1 cellular context compared by ENCODE assay signal in the genomic region with DNA sequence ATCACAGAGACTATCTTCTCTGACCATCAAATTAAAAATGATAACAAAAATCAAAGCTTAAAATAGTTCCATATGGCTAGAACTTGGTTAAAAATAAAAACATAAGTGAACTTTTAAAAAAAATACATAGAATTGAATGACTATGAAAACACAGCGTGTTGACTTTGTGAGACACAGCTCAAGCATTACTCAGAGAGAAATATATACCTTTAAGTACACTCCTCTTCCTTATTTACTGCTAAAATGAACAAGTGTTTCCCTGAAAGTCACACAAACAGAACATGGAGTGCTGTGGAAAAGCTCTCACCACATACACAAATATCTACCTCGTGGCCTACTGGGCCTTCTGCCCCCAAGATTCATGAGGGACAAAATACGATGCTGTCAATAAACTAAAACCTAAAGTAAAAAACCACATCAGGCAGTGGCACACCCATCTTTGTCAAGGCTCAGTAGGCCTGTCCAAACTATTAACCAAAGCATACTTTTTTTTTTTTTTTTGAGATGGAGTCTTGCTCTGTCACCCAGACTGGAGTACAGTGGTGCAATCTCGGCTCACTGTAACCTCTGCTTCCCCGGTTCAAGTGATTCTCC.
TF ChIP-seq lines count a peak whose summit lies in the region.

No MANE protein-coding gene starts in this region.

TF ChIP-seq in SK-N-SH treated with all-trans-retinoic acid at 6 μM for 48 hours, 23 proteins besides CTCF, POLR2A, EP300 and RAD21 (continued from another document):
- TF ChIP-seq PPARA (CRISPR knock-in tag; IDR thresholded peaks at IDR 0.05; ENCODE audit: borderline replicate concordance), result no peak
- TF ChIP-seq SNAI2 (CRISPR knock-in tag; IDR thresholded peaks at IDR 0.05), result no peak
